In the genomic region with DNA sequence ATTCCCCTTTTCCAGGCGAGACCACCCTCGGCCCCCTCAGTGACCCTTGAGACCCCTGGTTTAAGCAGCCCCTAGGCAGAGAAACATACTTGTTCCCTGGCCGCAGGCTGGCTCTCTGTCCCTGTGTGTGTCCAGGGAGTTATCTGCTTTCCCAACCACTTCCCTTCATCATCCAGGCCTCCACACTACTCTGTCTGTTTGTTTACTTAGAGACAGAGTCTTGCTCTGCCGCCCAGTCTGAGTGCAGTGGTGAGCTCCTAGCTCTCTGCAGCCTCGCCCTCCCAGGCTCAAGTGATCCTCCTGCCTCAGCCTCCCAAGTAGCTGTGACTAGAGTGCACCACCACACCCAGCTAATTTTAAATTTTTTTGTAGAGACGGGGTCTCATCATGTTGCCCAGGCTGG, we compare ENCODE assay signal across 11 cellular contexts. TPM values are rescaled to one million over a fixed set of nuclear protein-coding genes. Genes with fewer than 3 reads are reported as not detected.
DNase-seq lines count a peak whose midpoint lies in the region; ATAC-seq and TF ChIP-seq lines count a peak whose summit lies in the region.
"Had no signal": no experiment of that assay in that cellular context is flagged by ENCODE, and none has a peak within 500 bp of the region (broad histone marks: within the 10 kb centered on the region; RNA-seq: fewer than 3 reads in every experiment).

No MANE protein-coding gene starts in this region.

- intact Hi-C loops in Calu3 (cut with micrococcal nuclease; ENCODE audit: unreplicated experiment) (no loop called here), left ventricle myocardium inferior (cut with micrococcal nuclease) (no loop called here)

- H3K79me1 ChIP-seq in trophoblast cell (ENCODE audit: low read length) = peaks cover 50% of the 10 kb centered on the region

- H3K79me2 ChIP-seq in trophoblast cell (ENCODE audit: control insufficient read depth, insufficient read depth, low read length, poor library complexity) = peaks cover 24% of the 10 kb centered on the region

- no peaks in the 10 kb centered on the region for H3K9me3 Mint-ChIP-seq in Calu3 (ENCODE audit: low read depth, unreplicated experiment)
- H3K9me3 Mint-ChIP-seq: activated T-helper 1 cell treated with anti-CD3 and anti-CD28 coated beads, Interleukin-12 subunit alpha, Interleukin-12 subunit beta, Interleukin-2, Interleukin-4 antibody, amounts not matched to agents 30 ng/mL and 10 ng/mL and 1 ng/mL, durations not matched to agents 14 hours and 24 hours and 36 hours had no signal

- H3K9me3 ChIP-seq in left ventricle myocardium inferior (replicated peaks) (no peaks in the 10 kb centered on the region), trophoblast cell (ENCODE audit: insufficient read depth, low read depth, low read length) (no peaks in the 10 kb centered on the region)

- H2BK120ac ChIP-seq in trophoblast cell (ENCODE audit: insufficient read depth, low read length, poor library complexity) = no peak overlapping the region

- CTCF ChIA-PET in Calu3 (lab: Charles Lee) = interaction anchor here (1.1 to 1.2 kb wide), 2 partner anchors 12 to 30 kb away, joined by 3 to 6 read pairs; a partner anchor contains a TSS

- H3K4ac ChIP-seq in trophoblast cell (ENCODE audit: low read depth, low read length) = no peak overlapping the region

- no peak overlapping the region for H3K4me2 ChIP-seq in trophoblast cell (ENCODE audit: low read length)

- H4K91ac ChIP-seq in trophoblast cell (ENCODE audit: low read depth, low read length) = peak overlapping the region; percentile 6

- H3K27ac Mint-ChIP-seq in Calu3 (ENCODE audit: unreplicated experiment) = peak overlapping the region; percentile 30
- H3K27ac Mint-ChIP-seq: activated T-helper 1 cell treated with anti-CD3 and anti-CD28 coated beads, Interleukin-12 subunit alpha, Interleukin-12 subunit beta, Interleukin-2, Interleukin-4 antibody, amounts not matched to agents 30 ng/mL and 10 ng/mL and 1 ng/mL, durations not matched to agents 14 hours and 24 hours and 36 hours had no signal

- H3K14ac ChIP-seq in trophoblast cell (ENCODE audit: low read length) = no peak overlapping the region

- no peak overlapping the region for H3K18ac ChIP-seq in trophoblast cell (ENCODE audit: low read length)

- peaks cover 47% of the 10 kb centered on the region for H3K27me3 ChIP-seq in left ventricle myocardium inferior (ENCODE audit: low read depth)
- H3K27me3 ChIP-seq in trophoblast cell (ENCODE audit: insufficient read depth, low read length) = no peaks in the 10 kb centered on the region

- no peaks in the 10 kb centered on the region for H3K36me3 ChIP-seq in left ventricle myocardium inferior
- H3K36me3 ChIP-seq in trophoblast cell (ENCODE audit: control insufficient read depth in 1 of 2, insufficient read depth in 2 of 2, low read length in 2 of 2) = no peaks in the 10 kb centered on the region

- H4K8ac ChIP-seq in trophoblast cell (ENCODE audit: low read depth, low read length) = no peak overlapping the region

- H3K4me1 Mint-ChIP-seq in Calu3 (ENCODE audit: low read depth, unreplicated experiment) = peaks cover 8% of the 10 kb centered on the region

- no peak overlapping the region for H3K9ac ChIP-seq in trophoblast cell (ENCODE audit: low read length)

- H3K27me3 Mint-ChIP-seq in Calu3 (ENCODE audit: unreplicated experiment) = no peaks in the 10 kb centered on the region

- H3K4me1 ChIP-seq in left ventricle myocardium inferior (peaks cover 66% of the 10 kb centered on the region), trophoblast cell (ENCODE audit: control insufficient read depth in 1 of 2, insufficient read depth in 2 of 2, low read length in 2 of 2) (peaks cover 55 to 60% of the 10 kb centered on the region in 2 experiments)

- H3K4me3 ChIP-seq in left ventricle myocardium inferior = peak overlapping the region; percentile 42
- H3K4me3 ChIP-seq in trophoblast cell (ENCODE audit: low read depth, low read length) = no peak overlapping the region

- no peak overlapping the region for H2AFZ ChIP-seq in trophoblast cell (ENCODE audit: insufficient read depth, low read length, poor library complexity)

- H3K23ac ChIP-seq in trophoblast cell (ENCODE audit: low read length) = no peak overlapping the region

- H3K4me3 Mint-ChIP-seq in Calu3 (ENCODE audit: low read depth, unreplicated experiment) = no peak overlapping the region
- H3K4me3 Mint-ChIP-seq: activated T-helper 1 cell treated with anti-CD3 and anti-CD28 coated beads, Interleukin-12 subunit alpha, Interleukin-12 subunit beta, Interleukin-2, Interleukin-4 antibody, amounts not matched to agents 30 ng/mL and 10 ng/mL and 1 ng/mL, durations not matched to agents 14 hours and 24 hours and 36 hours had no signal

- peaks cover 19% of the 10 kb centered on the region for H3K36me3 Mint-ChIP-seq in Calu3 (ENCODE audit: insufficient read depth, unreplicated experiment)

- no peak overlapping the region for H2BK12ac ChIP-seq in trophoblast cell (ENCODE audit: low read length)

- peak overlapping the region; percentile 97 for H3K27ac ChIP-seq in angular gyrus (ENCODE audit: low read depth, low read length)
- peak overlapping the region; percentile 97 for H3K27ac ChIP-seq in left ventricle myocardium inferior (replicated peaks)
- H3K27ac ChIP-seq in trophoblast cell (ENCODE audit: low read depth, low read length) = peak overlapping the region; percentile 99

- no peak overlapping the region for H2BK5ac ChIP-seq in trophoblast cell (ENCODE audit: low read depth, low read length, poor library complexity)

- no peak for TF ChIP-seq CTCF in Calu3 (IDR thresholded peaks at IDR 0.05; ENCODE audit: unreplicated experiment)
- no peak for TF ChIP-seq CTCF in left ventricle myocardium inferior (IDR thresholded peaks at IDR 0.05; ENCODE audit: borderline replicate concordance)

- no TSS peak for BruUV-seq in Calu3 (replicated peaks; lab: Mats Ljungman, UMichigan)

- DNase-seq in Calu3 (no peak), left ventricle myocardium inferior (no peak), trophoblast cell (peak in 1 of 2 donors; percentile 73), NCI-H82 treated with DMSO at 0.1 percent for 48 hours (lab: John Stamatoyannopoulos, UW; ENCODE audit: unreplicated experiment) (no peak), SW480 (ENCODE audit: low spot score) (no peak)
- DNase-seq: NCI-H69, T1000 had no signal

- WGBS in trophoblast cell (ENCODE audit: extremely low coverage, insufficient coverage, insufficient read length) = no CpG with 5 or more reads among the region's 6 CpGs

- H4K12ac ChIP-seq in trophoblast cell (ENCODE audit: low read depth, low read length) = no peak overlapping the region

- no peak overlapping the region for H2AK5ac ChIP-seq in trophoblast cell (ENCODE audit: low read length)

- ATAC-seq in HG02973 (IDR thresholded peaks at IDR 0.05; ENCODE audit: unreplicated experiment) (no peak), GM18498 (IDR thresholded peaks at IDR 0.05; ENCODE audit: unreplicated experiment) (no peak)

RNA-seq across cellular contexts. Expression of a gene that starts 5.8 kb away (rescaled TPM):
- total RNA-seq in Calu3 (2022) (78.7 and 78.9 TPM in 2 replicates), left ventricle myocardium inferior (13.7 TPM)
- polyA plus RNA-seq in trophoblast cell (2013) = 66.1 and 71.8 TPM in 2 replicates

RNA-seq across cellular contexts. Expression of a gene that starts 8.6 kb away (rescaled TPM):
- total RNA-seq in Calu3 (2022) = not detected in 2 replicates
- 1.7 TPM for total RNA-seq in left ventricle myocardium inferior
- 3.1 and 3.5 TPM in 2 replicates for polyA plus RNA-seq in trophoblast cell (2013)

RNA-seq across cellular contexts. Expression of a gene that starts 19.8 kb away (rescaled TPM):
- 0.29 and 0.45 TPM in 2 replicates for total RNA-seq in Calu3 (2022)
- 2.8 TPM for total RNA-seq in left ventricle myocardium inferior
- polyA plus RNA-seq in trophoblast cell (2013) = 5.2 and 6.0 TPM in 2 replicates

RNA-seq across cellular contexts. Expression of a gene that starts 22.6 kb away (rescaled TPM):
- total RNA-seq in Calu3 (2022) (81.2 and 99.1 TPM in 2 replicates), left ventricle myocardium inferior (135 TPM)
- 147 and 153 TPM in 2 replicates for polyA plus RNA-seq in trophoblast cell (2013)

RNA-seq across cellular contexts. Expression of a gene that starts 30.5 kb away (rescaled TPM):
- 166 and 172 TPM in 2 replicates for total RNA-seq in Calu3 (2022)
- total RNA-seq in left ventricle myocardium inferior = 46.1 TPM
- 113 and 119 TPM in 2 replicates for polyA plus RNA-seq in trophoblast cell (2013)
